1 cellular context compared by ENCODE assay signal in the genomic region with DNA sequence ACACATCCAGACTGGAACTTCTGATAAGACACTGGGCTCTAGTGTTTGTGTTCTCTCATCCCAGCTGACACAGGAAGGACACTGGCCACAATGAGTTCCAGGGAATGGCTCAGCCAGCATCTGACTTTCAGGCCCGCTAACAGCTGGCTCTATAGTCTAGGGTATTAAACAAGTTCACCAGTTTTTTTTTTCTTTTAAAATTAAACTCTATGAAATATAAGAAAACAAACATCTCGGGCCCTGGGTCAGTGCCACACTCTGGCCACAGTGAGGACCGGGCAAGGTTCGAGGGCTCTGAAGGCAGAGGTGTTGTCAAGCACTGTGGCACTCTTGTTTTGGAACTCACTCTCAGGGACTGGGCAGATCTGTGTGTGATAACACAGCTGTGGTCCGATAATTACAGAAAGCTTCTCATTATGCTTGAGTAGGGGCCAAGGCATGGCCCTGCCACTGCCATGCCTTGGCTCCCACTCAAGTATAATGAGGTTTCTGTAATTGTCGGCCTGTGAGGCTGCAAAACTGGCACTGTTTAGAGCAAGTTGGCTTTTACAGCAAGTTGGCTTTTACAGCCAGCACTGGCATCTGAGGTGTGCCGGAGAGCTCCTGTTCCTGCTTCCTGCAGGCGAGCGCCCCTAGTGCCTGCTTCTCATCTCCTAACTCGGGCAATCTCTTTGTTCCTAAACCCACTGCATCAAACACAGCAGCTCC.
TF ChIP-seq lines count a peak whose summit lies in the region.

No MANE protein-coding gene starts in this region.

TF ChIP-seq in IMR-90, 13 proteins besides CTCF, POLR2A, EP300 and RAD21 (continued from another document):
- TF ChIP-seq, protein P1, sequence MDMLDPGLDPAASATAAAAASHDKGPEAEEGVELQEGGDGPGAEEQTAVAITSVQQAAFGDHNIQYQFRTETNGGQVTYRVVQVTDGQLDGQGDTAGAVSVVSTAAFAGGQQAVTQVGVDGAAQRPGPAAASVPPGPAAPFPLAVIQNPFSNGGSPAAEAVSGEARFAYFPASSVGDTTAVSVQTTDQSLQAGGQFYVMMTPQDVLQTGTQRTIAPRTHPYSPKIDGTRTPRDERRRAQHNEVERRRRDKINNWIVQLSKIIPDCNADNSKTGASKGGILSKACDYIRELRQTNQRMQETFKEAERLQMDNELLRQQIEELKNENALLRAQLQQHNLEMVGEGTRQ (IDR thresholded peaks at IDR 0.05; ENCODE audit: low read depth, low read length): no peak
- TF ChIP-seq FOS (IDR thresholded peaks at IDR 0.05; ENCODE audit: low read depth, low read length) (no peak), SMC3 (IDR thresholded peaks at IDR 0.05; ENCODE audit: low read depth, low read length) (no peak), MAFK (IDR thresholded peaks at IDR 0.05; ENCODE audit: low read depth, low read length) (no peak), MAZ (IDR thresholded peaks at IDR 0.05; ENCODE audit: borderline replicate concordance, low read depth, low read length) (no peak), MXI1 (IDR thresholded peaks at IDR 0.05; ENCODE audit: borderline replicate concordance, low read depth, low read length) (no peak), RFX5 (IDR thresholded peaks at IDR 0.05; ENCODE audit: low read depth, low read length) (no peak), NFE2L2 (IDR thresholded peaks at IDR 0.05; ENCODE audit: low read depth, low read length) (no peak), CHD1 (IDR thresholded peaks at IDR 0.05; ENCODE audit: low read depth, low read length) (no peak), CEBPB (IDR thresholded peaks at IDR 0.05; ENCODE audit: low read depth, low read length) (no peak)
- TF ChIP-seq, protein P2, sequence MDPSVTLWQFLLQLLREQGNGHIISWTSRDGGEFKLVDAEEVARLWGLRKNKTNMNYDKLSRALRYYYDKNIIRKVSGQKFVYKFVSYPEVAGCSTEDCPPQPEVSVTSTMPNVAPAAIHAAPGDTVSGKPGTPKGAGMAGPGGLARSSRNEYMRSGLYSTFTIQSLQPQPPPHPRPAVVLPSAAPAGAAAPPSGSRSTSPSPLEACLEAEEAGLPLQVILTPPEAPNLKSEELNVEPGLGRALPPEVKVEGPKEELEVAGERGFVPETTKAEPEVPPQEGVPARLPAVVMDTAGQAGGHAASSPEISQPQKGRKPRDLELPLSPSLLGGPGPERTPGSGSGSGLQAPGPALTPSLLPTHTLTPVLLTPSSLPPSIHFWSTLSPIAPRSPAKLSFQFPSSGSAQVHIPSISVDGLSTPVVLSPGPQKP (IDR thresholded peaks at IDR 0.05; ENCODE audit: borderline replicate concordance, low read depth, low read length): no peak
